In genomic region chr4:153327247-153327646, GRCh38 we compare ENCODE assay signal across 17 cellular contexts. TPM values are rescaled to one million over a fixed set of nuclear protein-coding genes. Genes with fewer than 3 reads are reported as not detected.
"Had no signal": no experiment of that assay in that cellular context is flagged by ENCODE, and none has a peak within 500 bp of the region (broad histone marks: within the 10 kb centered on the region; RNA-seq: fewer than 3 reads in every experiment).

No MANE protein-coding gene starts in this region.

- DNase-seq: activated CD4-positive, alpha-beta memory T cell treated with anti-CD3 and anti-CD28 coated beads, Interleukin-2, amount 10 ng/mL, durations not matched to agents 7 days and 5 days; activated gamma-delta T cell treated with Interleukin-2 at 50 U/mL for 16 hours; activated naive CD8-positive, alpha-beta T cell treated with anti-CD3 and anti-CD28 coated beads, Interleukin-2, amount 10 ng/mL, durations not matched to agents 7 days and 5 days; activated T-cell treated with anti-CD3 and anti-CD28 coated beads, Interleukin-2, amount 50 U/mL, for 48 hours; esophagus squamous epithelium; foreskin fibroblast; immature natural killer cell; left colon; naive thymus-derived CD4-positive, alpha-beta T cell; T1000; tibial artery had no signal

- H3K27me3 Mint-ChIP-seq: activated CD4-positive, alpha-beta memory T cell treated with anti-CD3 and anti-CD28 coated beads, Interleukin-2, amount 10 ng/mL, durations not matched to agents 7 days and 5 days had no signal

- H3K4me3 Mint-ChIP-seq: activated CD4-positive, alpha-beta memory T cell treated with anti-CD3 and anti-CD28 coated beads, Interleukin-2, amount 10 ng/mL, durations not matched to agents 7 days and 5 days; activated naive CD8-positive, alpha-beta T cell treated with anti-CD3 and anti-CD28 coated beads, Interleukin-2, amount 10 ng/mL, durations not matched to agents 7 days and 5 days; immature natural killer cell; naive thymus-derived CD4-positive, alpha-beta T cell had no signal

- ATAC-seq: naive thymus-derived CD4-positive, alpha-beta T cell had no signal

- H3K4me1 ChIP-seq: right atrium auricular region had no signal

- H3K27ac ChIP-seq: esophagus squamous epithelium, neutrophil, right atrium auricular region, skin epidermis, tibial artery, VCaP had no signal

- H3K4me1 Mint-ChIP-seq: activated CD4-positive, alpha-beta memory T cell treated with anti-CD3 and anti-CD28 coated beads, Interleukin-2, amount 10 ng/mL, durations not matched to agents 7 days and 5 days; activated naive CD8-positive, alpha-beta T cell treated with anti-CD3 and anti-CD28 coated beads, Interleukin-2, amount 10 ng/mL, durations not matched to agents 7 days and 5 days; naive thymus-derived CD4-positive, alpha-beta T cell had no signal

- H3K4me3 ChIP-seq: esophagus squamous epithelium, lung, right atrium auricular region, skin epidermis, tibial artery had no signal

- FAIRE-seq: bronchial epithelial cell had no signal

- H3K9me3 ChIP-seq: esophagus squamous epithelium, neutrophil, right atrium auricular region, tibial artery had no signal

- H3K9me3 Mint-ChIP-seq: activated CD4-positive, alpha-beta memory T cell treated with anti-CD3 and anti-CD28 coated beads, Interleukin-2, amount 10 ng/mL, durations not matched to agents 7 days and 5 days; activated naive CD8-positive, alpha-beta T cell treated with anti-CD3 and anti-CD28 coated beads, Interleukin-2, amount 10 ng/mL, durations not matched to agents 7 days and 5 days; immature natural killer cell; naive thymus-derived CD4-positive, alpha-beta T cell had no signal

- H3K36me3 ChIP-seq: neutrophil had no signal

- H3K27ac Mint-ChIP-seq: activated CD4-positive, alpha-beta memory T cell treated with anti-CD3 and anti-CD28 coated beads, Interleukin-2, amount 10 ng/mL, durations not matched to agents 7 days and 5 days; activated naive CD8-positive, alpha-beta T cell treated with anti-CD3 and anti-CD28 coated beads, Interleukin-2, amount 10 ng/mL, durations not matched to agents 7 days and 5 days; immature natural killer cell; naive thymus-derived CD4-positive, alpha-beta T cell had no signal

- H3K27me3 ChIP-seq: esophagus squamous epithelium, right atrium auricular region, tibial artery had no signal

RNA-seq across cellular contexts. Expression of gene MND1, which starts 17.2 kb away (rescaled TPM):
- total RNA-seq: right atrium auricular region had no signal
